ENCODE assay signal across 21 cellular contexts in the genomic region with DNA sequence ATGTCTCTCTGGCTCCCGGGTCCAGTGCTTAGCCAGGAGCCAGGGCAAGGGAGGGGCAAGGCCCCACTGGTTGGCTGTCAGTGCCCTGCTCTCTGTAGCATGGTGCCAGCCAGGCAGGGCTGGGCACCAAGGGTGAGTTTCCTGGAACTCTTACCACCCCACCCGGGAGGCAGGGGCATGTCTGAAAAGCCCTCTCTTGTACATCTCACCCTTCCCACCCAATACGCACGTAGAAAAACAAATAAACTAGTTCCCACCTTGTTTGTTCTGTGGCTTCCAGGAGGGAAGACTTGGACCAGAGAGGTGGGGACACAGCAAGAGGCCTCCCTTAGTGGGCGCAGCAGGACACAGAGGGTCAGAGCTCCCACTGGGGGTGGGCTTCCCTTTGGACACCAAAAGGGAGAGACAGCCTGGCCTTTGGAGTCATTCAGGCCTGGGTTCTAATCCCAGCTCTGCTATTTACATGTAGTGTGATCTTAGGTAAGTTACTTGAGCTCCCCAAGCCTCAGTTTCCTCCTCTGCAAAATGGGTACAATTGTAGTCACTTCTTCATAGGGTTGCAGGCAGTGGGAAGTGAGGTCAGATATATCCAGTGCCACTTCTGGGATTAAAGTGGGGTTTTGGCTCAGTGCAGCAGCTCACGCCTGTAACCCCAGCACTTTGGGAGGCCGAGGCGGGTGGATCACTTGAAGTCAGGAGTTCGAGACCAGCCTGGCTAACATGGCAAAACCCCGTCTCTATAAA. TPM values are rescaled to one million over a fixed set of nuclear protein-coding genes. Genes with fewer than 3 reads are reported as not detected.
"Had no signal": no experiment of that assay in that cellular context is flagged by ENCODE, and none has a peak within 500 bp of the region (broad histone marks: within the 10 kb centered on the region; RNA-seq: fewer than 3 reads in every experiment).

No MANE protein-coding gene starts in this region.

- H3K9me3 ChIP-seq: gastrocnemius medialis, lower lobe of right lung, ovary, right lobe of liver, thoracic aorta, tibial nerve, upper lobe of left lung had no signal

- H3K27ac ChIP-seq: coronary artery, gastrocnemius medialis, lower lobe of right lung, ovary, right lobe of liver, thoracic aorta, tibial nerve, upper lobe of left lung had no signal

- H3K4me3 ChIP-seq: coronary artery, gastrocnemius medialis, lower lobe of right lung, ovary, right lobe of liver, thoracic aorta, tibial nerve, upper lobe of left lung had no signal

- H3K36me3 ChIP-seq: gastrocnemius medialis, lower lobe of right lung, ovary, thoracic aorta, tibial nerve, upper lobe of left lung had no signal

- DNase-seq: dermis blood vessel endothelial cell; effector memory CD8-positive, alpha-beta T cell; gastrocnemius medialis; head of caudate nucleus; kidney glomerular epithelial cell; left colon; left ventricle myocardium superior; lower lobe of right lung; naive thymus-derived CD8-positive, alpha-beta T cell; nephron progenitor cell; occipital lobe; ovary; right lobe of liver; small intestine; stimulated activated CD4-positive, alpha-beta T cell treated with anti-CD3 and anti-CD28 coated beads, Interleukin-15, amount 100 ng/mL, for 24 hours; stimulated activated CD4-positive, alpha-beta T cell treated with anti-CD3 and anti-CD28 coated beads, Interleukin-2, amount 100 ng/mL, for 48 hours; stimulated activated naive B cell treated with anti-CD40 and anti-IgM and Interleukin-4, amounts not matched to agents 10 μg/mL and 1 μg/mL and 100 μg/mL, for 72 hours; upper lobe of left lung had no signal

- H3K4me1 ChIP-seq: gastrocnemius medialis, lower lobe of right lung, right lobe of liver, tibial nerve, upper lobe of left lung had no signal

- H3K27me3 ChIP-seq: ovary, right lobe of liver, upper lobe of left lung had no signal

RNA-seq across cellular contexts. Expression of a gene that starts 17.2 kb away (rescaled TPM):
- total RNA-seq: gastrocnemius medialis; naive thymus-derived CD8-positive, alpha-beta T cell; occipital lobe had no signal
